In genomic region chr18:60654298-60654697, GRCh38 we compare ENCODE assay signal across 31 cellular contexts.
DNase-seq lines count a peak whose midpoint lies in the region; ATAC-seq and TF ChIP-seq lines count a peak whose summit lies in the region.
"Had no signal": no experiment of that assay in that cellular context is flagged by ENCODE, and none has a peak within 500 bp of the region (broad histone marks: within the 10 kb centered on the region; RNA-seq: fewer than 3 reads in every experiment).

No MANE protein-coding gene starts in this region.

- no peaks in the 10 kb centered on the region for H3K79me2 ChIP-seq in GM23338 (replicated peaks; ENCODE audit: insufficient read depth)

- no peaks in the 10 kb centered on the region for H3K36me3 Mint-ChIP-seq in GM23338 (ENCODE audit: low read depth)
- H3K36me3 Mint-ChIP-seq in WTC11, result no peaks in the 10 kb centered on the region
- H3K36me3 Mint-ChIP-seq: CD14-positive monocyte; CD4-positive, alpha-beta memory T cell; CD4-positive, CD25-positive, alpha-beta regulatory T cell; CD8-positive, alpha-beta memory T cell; CD8-positive, alpha-beta T cell had no signal

- H3K9me2 ChIP-seq in GM23338 (ENCODE audit: insufficient read depth), result no peaks in the 10 kb centered on the region

- no peaks in the 10 kb centered on the region for H4K20me1 ChIP-seq in GM23338 (replicated peaks; ENCODE audit: insufficient read depth)
- H4K20me1 ChIP-seq: BLaER1; BLaER1 treated with 17β-estradiol and CSF1 and Interleukin-3, amounts not matched to agents 10 nM and 100 nM had no signal

- no peaks in the 10 kb centered on the region for H3K27me3 ChIP-seq in GM23338 (ENCODE audit: insufficient read depth)
- H3K27me3 ChIP-seq: BE2C; BLaER1; BLaER1 treated with 17β-estradiol and CSF1 and Interleukin-3, amounts not matched to agents 10 nM and 100 nM had no signal

- no peak overlapping the region for H3K4me3 ChIP-seq in GM23338
- H3K4me3 ChIP-seq: A549; BLaER1; BLaER1 treated with 17β-estradiol and CSF1 and Interleukin-3, amounts not matched to agents 10 nM and 100 nM had no signal

- TF ChIP-seq CTCF in GM23338 (conservative IDR thresholded peaks at IDR 0.05; ENCODE audit: low read depth in 2 of 2) (no peak), WTC11 (IDR thresholded peaks at IDR 0.05) (no peak)

- H3K36me3 ChIP-seq in GM23338 (ENCODE audit: insufficient read depth), result no peaks in the 10 kb centered on the region
- H3K36me3 ChIP-seq: BE2C; BLaER1; BLaER1 treated with 17β-estradiol and CSF1 and Interleukin-3, amounts not matched to agents 10 nM and 100 nM had no signal

- DNase-seq in GM23338 (ENCODE audit: low spot score), result peak; percentile 9
- no peak for DNase-seq in WTC11 (ENCODE audit: low spot score)
- no peak for DNase-seq in amygdala (lab: John Stamatoyannopoulos, UW)
- DNase-seq: 8988T; ACHN; AML-193; BE2C; C1 segment of cervical spinal cord; Caco-2; Calu3; CD4-positive, alpha-beta memory T cell; CD4-positive, alpha-beta T cell; CD4-positive, CD25-positive, alpha-beta regulatory T cell; CD8-positive, alpha-beta memory T cell; CD8-positive, alpha-beta T cell; COR-L47; DMS 273 treated with DMSO at 0.1 percent for 48 hours; DMS153; DMS53; DMS79; DMS79 treated with DMSO at 0.1 percent for 48 hours; DND-41; EL had no signal

- H3K27ac Mint-ChIP-seq in GM23338, result no peak overlapping the region
- no peak overlapping the region for H3K27ac Mint-ChIP-seq in WTC11
- H3K27ac Mint-ChIP-seq: B cell; CD14-positive monocyte; CD4-positive, alpha-beta memory T cell; CD4-positive, alpha-beta T cell; CD4-positive, CD25-positive, alpha-beta regulatory T cell; CD8-positive, alpha-beta memory T cell; CD8-positive, alpha-beta T cell had no signal

- H3K4me3 Mint-ChIP-seq in GM23338, result no peak overlapping the region
- no peak overlapping the region for H3K4me3 Mint-ChIP-seq in WTC11
- H3K4me3 Mint-ChIP-seq: B cell; CD14-positive monocyte; CD4-positive, alpha-beta memory T cell; CD4-positive, alpha-beta T cell; CD4-positive, CD25-positive, alpha-beta regulatory T cell; CD8-positive, alpha-beta memory T cell; CD8-positive, alpha-beta T cell had no signal

- H3K27me3 Mint-ChIP-seq in GM23338 (ENCODE audit: insufficient read depth, low read depth, poor library complexity), result no peaks in the 10 kb centered on the region
- H3K27me3 Mint-ChIP-seq in WTC11 (ENCODE audit: low read depth), result no peaks in the 10 kb centered on the region
- H3K27me3 Mint-ChIP-seq: B cell; CD4-positive, alpha-beta memory T cell; CD4-positive, alpha-beta T cell; CD4-positive, CD25-positive, alpha-beta regulatory T cell; CD8-positive, alpha-beta memory T cell had no signal

- H3K4me1 ChIP-seq in GM23338 (ENCODE audit: insufficient read depth), result no peaks in the 10 kb centered on the region
- H3K4me1 ChIP-seq: A549, BE2C, BLaER1, Caco-2 had no signal

- H3K4me2 ChIP-seq in GM23338, result no peak overlapping the region
- H3K4me2 ChIP-seq: A549; BLaER1; BLaER1 treated with 17β-estradiol and CSF1 and Interleukin-3, amounts not matched to agents 10 nM and 100 nM had no signal

- H3F3A ChIP-seq in GM23338 (replicated peaks; ENCODE audit: low read depth), result no peaks in the 10 kb centered on the region

- POLR2A ChIA-PET in WTC11 (lab: Charles Lee), result no interaction called here

- H3K9me3 Mint-ChIP-seq in GM23338 (no peaks in the 10 kb centered on the region), WTC11 (no peaks in the 10 kb centered on the region)
- H3K9me3 Mint-ChIP-seq: CD14-positive monocyte had no signal

- ATAC-seq in GM23338, result peak; percentile 82
- peak; percentile 80 for ATAC-seq in WTC11
- no peak for ATAC-seq in GM21381 (IDR thresholded peaks at IDR 0.05; ENCODE audit: unreplicated experiment)
- ATAC-seq: A549; CD8-positive, alpha-beta T cell had no signal

- peak overlapping the region; percentile 52 for H2AFZ ChIP-seq in GM23338

- no peak overlapping the region for H3K27ac ChIP-seq in GM23338 (ENCODE audit: low read depth)
- H3K27ac ChIP-seq: 22Rv1; A549; BLaER1; BLaER1 treated with 17β-estradiol and CSF1 and Interleukin-3, amounts not matched to agents 10 nM and 100 nM; C4-2B had no signal

- CTCF ChIA-PET in WTC11 (lab: Charles Lee), result no interaction called here

- H3K4me1 Mint-ChIP-seq in GM23338, result peaks cover 6% of the 10 kb centered on the region; the same call in 2 of the 3 replicates
- H3K4me1 Mint-ChIP-seq in WTC11, result peaks cover 8% of the 10 kb centered on the region
- H3K4me1 Mint-ChIP-seq: CD4-positive, alpha-beta memory T cell; CD8-positive, alpha-beta memory T cell had no signal

TF ChIP-seq in GM23338, 12 proteins besides CTCF, POLR2A, EP300 and RAD21 (continues in another document):
- no peak for TF ChIP-seq EZH2 (IDR thresholded peaks at IDR 0.05; ENCODE audit: low read depth, unreplicated experiment)

TF ChIP-seq in WTC11, 78 proteins besides CTCF, POLR2A, EP300 and RAD21:
- no peak for TF ChIP-seq RORB (CRISPR knock-in tag; IDR thresholded peaks at IDR 0.05)
- TF ChIP-seq HMGA2 (CRISPR knock-in tag; IDR thresholded peaks at IDR 0.05), result no peak
- TF ChIP-seq ATF2 (CRISPR knock-in tag; IDR thresholded peaks at IDR 0.05; ENCODE audit: borderline replicate concordance, low read depth), result no peak
- no peak for TF ChIP-seq CREB1 (CRISPR knock-in tag; IDR thresholded peaks at IDR 0.05)
- no peak for TF ChIP-seq SMAD3 (CRISPR knock-in tag; IDR thresholded peaks at IDR 0.05; ENCODE audit: borderline replicate concordance)
- no peak for TF ChIP-seq ESRRA (CRISPR knock-in tag; IDR thresholded peaks at IDR 0.05; ENCODE audit: borderline replicate concordance)
- TF ChIP-seq KAT7 (CRISPR knock-in tag; IDR thresholded peaks at IDR 0.05; ENCODE audit: borderline replicate concordance), result no peak
- no peak for TF ChIP-seq MXD4 (CRISPR knock-in tag; IDR thresholded peaks at IDR 0.05; ENCODE audit: borderline replicate concordance)
- TF ChIP-seq TCF7 (CRISPR knock-in tag; IDR thresholded peaks at IDR 0.05; ENCODE audit: low read depth), result no peak
- no peak for TF ChIP-seq E2F5 (CRISPR knock-in tag; IDR thresholded peaks at IDR 0.05)
- TF ChIP-seq ZNF532 (CRISPR knock-in tag; IDR thresholded peaks at IDR 0.05; ENCODE audit: borderline replicate concordance), result no peak
- TF ChIP-seq CBFB (CRISPR knock-in tag; IDR thresholded peaks at IDR 0.05; ENCODE audit: low read depth), result no peak
- TF ChIP-seq ZNF396 (CRISPR knock-in tag; IDR thresholded peaks at IDR 0.05; ENCODE audit: borderline replicate concordance), result no peak
- no peak for TF ChIP-seq IRF2 (CRISPR knock-in tag; IDR thresholded peaks at IDR 0.05; ENCODE audit: borderline replicate concordance, low read depth)
- no peak for TF ChIP-seq NR1H2 (CRISPR knock-in tag; IDR thresholded peaks at IDR 0.05)
